Comparison of ENCODE assay signal across 16 cellular contexts in genomic region chr13:94701313-94702180, GRCh38. TPM values are rescaled to one million over a fixed set of nuclear protein-coding genes. Genes with fewer than 3 reads are reported as not detected.
DNase-seq lines count a peak whose midpoint lies in the region; ATAC-seq, FAIRE-seq and TF ChIP-seq lines count a peak whose summit lies in the region.
"Had no signal": no experiment of that assay in that cellular context is flagged by ENCODE, and none has a peak within 500 bp of the region (broad histone marks: within the 10 kb centered on the region; RNA-seq: fewer than 3 reads in every experiment).

No MANE protein-coding gene starts in this region.

- no peak overlapping the region for H3K14ac ChIP-seq in H1 (ENCODE audit: insufficient read length)

- 52% methylated on average over 41 of the region's 42 CpGs; no CpG with 5 or more reads in 1 of the 2 experiments for WGBS in H1 (ENCODE audit: extremely low coverage in 1 of 2, insufficient coverage in 1 of 2, insufficient read length in 1 of 2, insufficient replicate concordance in 2 of 2, low coverage in 1 of 2, low lambda C conversion rate in 2 of 2, missing lambda C conversion rate in 1 of 2), 2 experiments

- H4K20me1 ChIP-seq in H1 (replicated peaks in 1 of 2; ENCODE audit: control insufficient read depth in 1 of 2, insufficient read depth in 2 of 2, low read length in 2 of 2) = no peaks in the 10 kb centered on the region

- POLR2A ChIA-PET in H1 (lab: Charles Lee; ENCODE audit: partially characterized antibody) = interaction anchor here (0.7 to 1.3 kb wide), 5 partner anchors 9 to 161 kb away, joined by 3 to 4 read pairs (median 3); partner anchors contain the start of gene SOX21

- DNase-seq in H1 (ENCODE audit: low read depth in 1 of 2, low spot score in 2 of 2) = peak in 1 of 2 experiments; percentile 60
- DNase-seq in left kidney (ENCODE audit: low read depth, low spot score) = peak; percentile 6
- peak; percentile 70 to 93 for DNase-seq in vagina (ENCODE audit: extremely low spot score in 2 of 2)
- DNase-seq in activated CD8-positive, alpha-beta memory T cell treated with anti-CD3 and anti-CD28 coated beads for 24 hours = no peak
- DNase-seq in NCI-H345 treated with DMSO at 0.1 percent for 48 hours (lab: John Stamatoyannopoulos, UW; ENCODE audit: unreplicated experiment) = no peak
- DNase-seq: ACHN; CD4-positive, CD25-positive, alpha-beta regulatory T cell; KG1; NCI-H1436; NCI-H2081 treated with DMSO at 0.1 percent for 48 hours; NCI-H524; PC-9 had no signal

- H2BK120ac ChIP-seq in H1 (replicated peaks; ENCODE audit: low read depth, low read length) = peak overlapping the region; percentile 26

- H3K27me3 ChIP-seq in HUES48 (ENCODE audit: control insufficient read depth, insufficient read depth, low read length) = peaks cover 78% of the 10 kb centered on the region
- H3K27me3 ChIP-seq in H1 (replicated peaks in 1 of 4; ENCODE audit: control insufficient read depth in 3 of 4, extremely low read depth in 1 of 4, insufficient read depth in 3 of 4, low read length in 3 of 4) = peaks cover 46 to 66% (median 61%) of the 10 kb centered on the region in 4 experiments
- H3K27me3 ChIP-seq in vagina = peaks cover 7% of the 10 kb centered on the region

- TF ChIP-seq POLR2A in H1 (IDR thresholded peaks at IDR 0.05; ENCODE audit: control extremely low read depth in 1 of 2, low read depth in 2 of 2, low read length in 2 of 2) (no peak), vagina (IDR thresholded peaks at IDR 0.05) (no peak)

- H4K91ac ChIP-seq in H1 (replicated peaks; ENCODE audit: insufficient read length, low read length) = no peak overlapping the region

- peak overlapping the region; percentile 3; the same call in 1 of the 2 replicates for H3K18ac ChIP-seq in H1 (ENCODE audit: extremely low read depth, low read length)

- no peak for TF ChIP-seq RAD21 in H1 (IDR thresholded peaks at IDR 0.05 in 1 of 2, conservative IDR thresholded peaks at IDR 0.05 in 1 of 2; ENCODE audit: low read depth in 2 of 2, low read length in 2 of 2)

- H3K56ac ChIP-seq in H1 (replicated peaks; ENCODE audit: insufficient read length, low read depth, low read length) = no peak overlapping the region

- no peaks in the 10 kb centered on the region for H3K36me3 ChIP-seq in HUES48 (ENCODE audit: control insufficient read depth, insufficient read depth, low read length)
- no peaks in the 10 kb centered on the region for H3K36me3 ChIP-seq in H1 (ENCODE audit: control insufficient read depth in 2 of 4, insufficient read depth in 4 of 4, low read length in 3 of 4)
- H3K36me3 ChIP-seq in vagina = no peaks in the 10 kb centered on the region
- H3K36me3 ChIP-seq: SJSA1 had no signal

- intact Hi-C loops in vagina (cut with DNase I) = no loop called here

- peaks cover 14% of the 10 kb centered on the region for H3K23me2 ChIP-seq in H1 (ENCODE audit: low read depth, low read length)

- peak overlapping the region; percentile 28; the same call in 1 of the 2 replicates for H2BK5ac ChIP-seq in H1 (ENCODE audit: low read depth, low read length)

- peak overlapping the region; percentile 66; the same call in 1 of the 2 replicates for H2BK20ac ChIP-seq in H1 (ENCODE audit: low read length)

- CTCF ChIA-PET in H1 (lab: Charles Lee; ENCODE audit: partially characterized antibody) = interaction anchor here (0.9 to 1.6 kb wide), 6 partner anchors 11 to 700 kb away, joined by 3 to 5 read pairs (median 4); partner anchors contain the start of gene SOX21

- no peak overlapping the region for H2AFZ ChIP-seq in H1 (ENCODE audit: low read length)
- H2AFZ ChIP-seq: PC-9 had no signal

- H2BK15ac ChIP-seq in H1 (ENCODE audit: low read length) = peak overlapping the region; percentile 18; the same call in 1 of the 2 replicates

- H3K4me1 ChIP-seq in HUES48 (ENCODE audit: control insufficient read depth, insufficient read depth, low read length) (peaks cover 45% of the 10 kb centered on the region), H1 (replicated peaks in 1 of 4; ENCODE audit: control insufficient read depth in 3 of 4, insufficient read depth in 4 of 4, low read length in 3 of 4) (peaks cover 0 to 29% (median 15%) of the 10 kb centered on the region in 4 experiments; a peak in 6 of 7 replicates), vagina (peaks cover 7% of the 10 kb centered on the region)
- H3K4me1 ChIP-seq: SJSA1 had no signal

- TF ChIP-seq CTCF in H1 (IDR thresholded peaks at IDR 0.05; ENCODE audit: control extremely low read depth in 1 of 3, insufficient read depth in 1 of 3, low read depth in 1 of 3, low read length in 3 of 3) (no peak), vagina (IDR thresholded peaks at IDR 0.05) (no peak)

- no peak overlapping the region for H4K5ac ChIP-seq in H1 (ENCODE audit: insufficient read length, low read depth, low read length)

- no peaks in the 10 kb centered on the region for H3K79me2 ChIP-seq in H1 (ENCODE audit: control insufficient read depth in 1 of 2, insufficient read depth in 2 of 2, low read length in 2 of 2)

- no peak overlapping the region for H3K4ac ChIP-seq in H1 (replicated peaks; ENCODE audit: insufficient read length, low read depth, low read length)

- H3K4me3 ChIP-seq in HUES48 (ENCODE audit: low read depth, low read length) = peak overlapping the region; percentile 63
- peak overlapping the region; percentile 11 to 59 (median 50); a peak in 7 of 8 replicates for H3K4me3 ChIP-seq in H1 (ENCODE audit: extremely low read depth in 1 of 4, insufficient read depth in 2 of 4, low read depth in 3 of 4, low read length in 4 of 4)
- H3K4me3 ChIP-seq in vagina = no peak overlapping the region
- H3K4me3 ChIP-seq: PC-9, SJSA1 had no signal

- H3K4me2 ChIP-seq in H1 (ENCODE audit: insufficient read depth in 1 of 2, low read depth in 2 of 2, low read length in 2 of 2) = peak overlapping the region; percentile 90 to 99
- H3K4me2 ChIP-seq: PC-9 had no signal

- no peaks in the 10 kb centered on the region for H3K79me1 ChIP-seq in H1 (ENCODE audit: low read depth, low read length)

- H2BK12ac ChIP-seq in H1 (ENCODE audit: low read depth, low read length) = peak overlapping the region; percentile 82; the same call in 1 of the 2 replicates

- no peak overlapping the region for H4K8ac ChIP-seq in H1 (ENCODE audit: extremely low read depth, insufficient read depth, low read length)

- no peak overlapping the region for H3K23ac ChIP-seq in H1 (ENCODE audit: insufficient read length)

- H3K27ac ChIP-seq in HUES48 (ENCODE audit: low read depth, low read length) (no peak overlapping the region), H1 (ENCODE audit: low read depth, low read length) (no peak overlapping the region), vagina (no peak overlapping the region)
- H3K27ac ChIP-seq: PC-9, SJSA1 had no signal

- TF ChIP-seq EP300 in H1 (IDR thresholded peaks at IDR 0.05; ENCODE audit: borderline replicate concordance in 1 of 2, low read depth in 2 of 2, low read length in 2 of 2) = no peak

- no peak overlapping the region for H2AK5ac ChIP-seq in H1 (ENCODE audit: low read depth, low read length)

- ATAC-seq in HG03095 (IDR thresholded peaks at IDR 0.05; ENCODE audit: unreplicated experiment) = no peak
- ATAC-seq: HCT116 had no signal

- H3K9me3 ChIP-seq in HUES48 (ENCODE audit: control insufficient read depth, insufficient read depth, low read length) = no peaks in the 10 kb centered on the region
- no peaks in the 10 kb centered on the region for H3K9me3 ChIP-seq in H1 (ENCODE audit: insufficient read depth in 2 of 2, low read depth in 1 of 2, low read length in 1 of 2)
- H3K9me3 ChIP-seq in vagina = no peaks in the 10 kb centered on the region
- H3K9me3 ChIP-seq: SJSA1 had no signal

- no peak overlapping the region for H3K9ac ChIP-seq in HUES48 (ENCODE audit: low read depth, low read length)
- 0 out of 7 replicates have a peak overlapping the region, but pooled peaks of 1 of the 4 experiments have one; percentile 15 for H3K9ac ChIP-seq in H1 (replicated peaks in 1 of 4; ENCODE audit: extremely low read depth in 1 of 4, low read depth in 3 of 4, low read length in 3 of 4)

- no peak for FAIRE-seq in H1 (lab: Jason Lieb, UNC)

TF ChIP-seq in H1, 55 proteins besides CTCF, POLR2A, EP300 and RAD21:
- peak; percentile 93 for TF ChIP-seq MAX (IDR thresholded peaks at IDR 0.05)
- no peak for TF ChIP-seq POU5F1 (IDR thresholded peaks at IDR 0.05; ENCODE audit: low read depth, low read length)
- TF ChIP-seq E2F6 (IDR thresholded peaks at IDR 0.05) = peak; percentile 97

RNA-seq across cellular contexts. Expression of gene SOX21, which starts 10.8 kb away (rescaled TPM):
- 3.9 and 4.2 TPM in 2 replicates for total RNA-seq in H1 (2021; fragmentation: NEBNext Ultra II Directional; extraction: Animal tissue kit (Norgen Biotek cat#: 25700))
- polyA plus RNA-seq in H1 (2011; rRNA removed) = 3.9 and 9.3 TPM in 2 replicates
- 7.1 TPM for polyA plus RNA-seq in H1 (2011; cell fraction: cytosol; rRNA removed)
- 6.9 TPM for polyA plus RNA-seq in H1 (2011; cell fraction: nucleus; rRNA removed)
- polyA plus RNA-seq in H1 (2012, experiment 1 of 2) = 2.8 to 3.9 TPM (median 3.0 TPM) in 4 replicates
- 2.5 TPM for polyA plus RNA-seq in H1 (2012, experiment 2 of 2)
- 1.5 TPM for polyA plus RNA-seq in H1 (2013, experiment 1 of 2)
- polyA plus RNA-seq in H1 (2013, experiment 2 of 2) = 1.1 TPM
- polyA minus RNA-seq in H1 (2011; rRNA and poly(A)+ RNA removed) = 3.7 and 7.6 TPM in 2 replicates
- 8.8 TPM for polyA minus RNA-seq in H1 (2011; cell fraction: cytosol; rRNA and poly(A)+ RNA removed)
- 13.7 TPM for polyA minus RNA-seq in H1 (2011; cell fraction: nucleus; rRNA and poly(A)+ RNA removed)
- total RNA-seq in vagina = 1.2 TPM
- total RNA-seq: CD4-positive, CD25-positive, alpha-beta regulatory T cell; PC-9; SJSA1 had no signal
- polyA plus RNA-seq: CD4-positive, CD25-positive, alpha-beta regulatory T cell had no signal

Comparison
In these comparisons a context has a peak if more than half of its experiments do, and no peak if none do; other contexts are left out.
1. H3K4me3 ChIP-seq: peak in HUES48 (single experiment) and H1 (4 of 4); none in vagina (0 of 2).
2. DNase-seq: peak in left kidney (single experiment) and vagina (2 of 2); none in activated CD8-positive, alpha-beta memory T cell treated with anti-CD3 and anti-CD28 coated beads for 24 hours (single experiment) and NCI-H345 treated with DMSO at 0.1 percent for 48 hours (single experiment).